In the genomic region with DNA sequence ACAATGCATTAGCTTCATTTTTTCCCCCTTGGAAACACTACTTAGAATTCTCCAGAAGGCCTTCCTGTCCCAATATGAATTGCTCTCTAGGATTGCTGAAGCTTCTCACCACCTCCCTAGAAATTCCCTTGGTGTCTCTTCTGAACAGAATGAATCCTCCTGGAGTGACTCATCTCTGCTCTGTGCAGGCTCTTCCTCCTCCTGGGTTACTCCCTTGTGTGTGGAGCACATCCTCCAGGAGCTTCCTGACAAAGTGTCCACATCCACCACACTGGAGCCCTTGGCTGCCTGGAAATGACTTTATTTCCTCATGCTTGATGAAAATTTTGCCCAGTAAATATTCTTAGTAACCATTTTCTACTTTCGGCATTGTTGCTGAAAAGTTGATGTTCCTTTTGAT, we compare ENCODE assay signal across 14 cellular contexts. TPM values are rescaled to one million over a fixed set of nuclear protein-coding genes. Genes with fewer than 3 reads are reported as not detected.
DNase-seq lines count a peak whose midpoint lies in the region; ATAC-seq, FAIRE-seq and TF ChIP-seq lines count a peak whose summit lies in the region.
"Had no signal": no experiment of that assay in that cellular context is flagged by ENCODE, and none has a peak within 500 bp of the region (broad histone marks: within the 10 kb centered on the region; RNA-seq: fewer than 3 reads in every experiment).

No MANE protein-coding gene starts in this region.

- H2AFZ ChIP-seq in endothelial cell of umbilical vein (ENCODE audit: low read depth, low read length) = peak overlapping the region; percentile 19

- H3K4me3 ChIP-seq in endothelial cell of umbilical vein (replicated peaks in 1 of 3; ENCODE audit: insufficient read depth in 1 of 3, low read depth in 1 of 3, low read length in 3 of 3) = peak overlapping the region in 1 of 3 experiments; percentile 27
- H3K4me3 ChIP-seq in mesendoderm (ENCODE audit: low read length) = no peak overlapping the region
- H3K4me3 ChIP-seq in Peyer's patch = no peak overlapping the region

- POLR2A ChIA-PET in endothelial cell of umbilical vein (lab: Charles Lee) = no interaction called here

- no peak overlapping the region for H2BK120ac ChIP-seq in mesendoderm (ENCODE audit: low read depth, low read length)

- H3K23ac ChIP-seq in mesendoderm (ENCODE audit: low read length) = no peak overlapping the region

- ATAC-seq in HG03378 (IDR thresholded peaks at IDR 0.05; ENCODE audit: unreplicated experiment) = no peak
- no peak for ATAC-seq in GM19455 (IDR thresholded peaks at IDR 0.05; ENCODE audit: unreplicated experiment)
- no peak for ATAC-seq in GM19397 (IDR thresholded peaks at IDR 0.05; ENCODE audit: unreplicated experiment)

- no peaks in the 10 kb centered on the region for H3K9me1 ChIP-seq in endothelial cell of umbilical vein (replicated peaks; ENCODE audit: control insufficient read depth, extremely low read depth, insufficient read depth, low read length)

- H3K4me1 ChIP-seq in endothelial cell of umbilical vein (ENCODE audit: control insufficient read depth, extremely low read depth, insufficient read depth, low read length) (peaks cover 13% of the 10 kb centered on the region), mesendoderm (ENCODE audit: control insufficient read depth, low read depth, low read length) (no peaks in the 10 kb centered on the region), Peyer's patch (peaks cover 0 to 3% (median 0%) of the 10 kb centered on the region in 4 donors)

- H3K27me3 ChIP-seq in endothelial cell of umbilical vein (ENCODE audit: control insufficient read depth in 2 of 2, insufficient read depth in 2 of 2, low read length in 2 of 2) (no peaks in the 10 kb centered on the region), mesendoderm (ENCODE audit: insufficient read depth, low read length, poor library complexity) (no peaks in the 10 kb centered on the region), Peyer's patch (no peaks in the 10 kb centered on the region)

- no peak overlapping the region for H2BK5ac ChIP-seq in mesendoderm (ENCODE audit: low read length)

- H3K9me3 ChIP-seq in endothelial cell of umbilical vein (replicated peaks; ENCODE audit: control insufficient read depth, insufficient read depth, low read length) (no peaks in the 10 kb centered on the region), Peyer's patch (no peaks in the 10 kb centered on the region)

- H3K36me3 ChIP-seq in endothelial cell of umbilical vein (ENCODE audit: control insufficient read depth in 2 of 2, extremely low read depth in 1 of 2, insufficient read depth in 2 of 2, low read length in 2 of 2) (no peaks in the 10 kb centered on the region), mesendoderm (ENCODE audit: control insufficient read depth, insufficient read depth, low read length) (no peaks in the 10 kb centered on the region), Peyer's patch (peaks cover 0 to 23% (median 0%) of the 10 kb centered on the region in 3 donors)

- no peak overlapping the region for H4K5ac ChIP-seq in mesendoderm (ENCODE audit: low read length)

- CTCF ChIA-PET in endothelial cell of umbilical vein (lab: Charles Lee) = interaction anchor here (0.9 to 1.7 kb wide), 4 partner anchors 12 to 118 kb away, joined by 3 to 10 read pairs (median 6); no protein-coding TSS in a partner anchor

- WGBS in mesendoderm (ENCODE audit: extremely low coverage, insufficient coverage, low lambda C conversion rate) = no CpG with 5 or more reads among the region's 1 CpG

- no peaks in the 10 kb centered on the region for H3K79me1 ChIP-seq in mesendoderm (ENCODE audit: low read length)

- peak overlapping the region; percentile 59 for H3K27ac ChIP-seq in endothelial cell of umbilical vein (ENCODE audit: insufficient read depth, low read depth, low read length)
- H3K27ac ChIP-seq in mesendoderm (ENCODE audit: low read depth, low read length) = no peak overlapping the region
- no peak overlapping the region for H3K27ac ChIP-seq in Peyer's patch

- peak; percentile 86 for FAIRE-seq in endothelial cell of umbilical vein (lab: Jason Lieb, UNC)

- no peak overlapping the region for H2BK15ac ChIP-seq in mesendoderm (replicated peaks; ENCODE audit: low read depth)

- no peak overlapping the region for H3K4ac ChIP-seq in mesendoderm (ENCODE audit: low read depth, low read length)

- H3K56ac ChIP-seq in mesendoderm (ENCODE audit: low read length) = no peak overlapping the region

- H3K79me2 ChIP-seq in endothelial cell of umbilical vein (ENCODE audit: control insufficient read depth, insufficient read depth, low read length) = no peaks in the 10 kb centered on the region
- H3K79me2 ChIP-seq in mesendoderm (ENCODE audit: control insufficient read depth, insufficient read depth, low read length) = no peaks in the 10 kb centered on the region

- intact Hi-C loops in endothelial cell of umbilical vein (cut with micrococcal nuclease) = loop anchor here (1.0 kb wide), 1 partner anchor 56 kb away; no protein-coding TSS in a partner anchor

- no peak overlapping the region for H4K8ac ChIP-seq in mesendoderm (ENCODE audit: low read depth, low read length)

- H4K20me1 ChIP-seq in endothelial cell of umbilical vein (replicated peaks; ENCODE audit: control insufficient read depth, extremely low read depth, insufficient read depth, low read length) = no peaks in the 10 kb centered on the region

- TF ChIP-seq CTCF in endothelial cell of umbilical vein (IDR thresholded peaks at IDR 0.05; ENCODE audit: extremely low read depth in 1 of 2, insufficient read depth in 1 of 2, low read depth in 1 of 2, low read length in 2 of 2) (no peak), Peyer's patch (IDR thresholded peaks at IDR 0.05) (no peak)

- dilution Hi-C loops in endothelial cell of umbilical vein (cut with MboI; ENCODE audit: extremely low pct_ligation_motif_present, low sequenced_read_pairs) = no loop called here

- no peak overlapping the region for H2AK5ac ChIP-seq in mesendoderm (ENCODE audit: low read length)

- H3K4me2 ChIP-seq in endothelial cell of umbilical vein (ENCODE audit: insufficient read depth, low read length) (peak overlapping the region; percentile 85), mesendoderm (ENCODE audit: low read length) (no peak overlapping the region)

- no peak overlapping the region for H3K18ac ChIP-seq in mesendoderm (ENCODE audit: low read length)

- TF ChIP-seq POLR2A in endothelial cell of umbilical vein (IDR thresholded peaks at IDR 0.05; ENCODE audit: low read depth, low read length) (no peak), Peyer's patch (IDR thresholded peaks at IDR 0.05) (no peak)

- H3K9ac ChIP-seq in endothelial cell of umbilical vein (replicated peaks; ENCODE audit: extremely low read depth, insufficient read depth, low read length) (no peak overlapping the region), mesendoderm (ENCODE audit: low read length) (no peak overlapping the region)

- no TSS peak for BruUV-seq in endothelial cell of umbilical vein (replicated peaks; lab: Mats Ljungman, UMichigan)

- DNase-seq in AG08395 (ENCODE audit: low spot score) = peak; percentile 93
- DNase-seq in LHCN-M2 (ENCODE audit: low read depth) = peak; percentile 81
- peak; percentile 69 for DNase-seq in endothelial cell of umbilical vein (ENCODE audit: low read depth, low spot score)
- peak; percentile 50 for DNase-seq in mesendoderm
- DNase-seq in Peyer's patch = no peak
- DNase-seq: COR-L47; left cardiac atrium; NCI-H446 treated with DMSO at 0.1 percent for 48 hours; stimulated activated CD4-positive, alpha-beta T cell treated with anti-CD3 and anti-CD28 coated beads, Interleukin-12 subunit alpha, Interleukin-12 subunit beta, amount 100 ng/mL, for 4 hours; stimulated activated naive CD4-positive, alpha-beta T cell treated with Interleukin-2 at 50 U/mL for 16 hours; T-helper 9 cell had no signal

TF ChIP-seq in endothelial cell of umbilical vein, 7 proteins besides CTCF, POLR2A, EP300 and RAD21:
- TF ChIP-seq POLR2AphosphoS5 (IDR thresholded peaks at IDR 0.05; ENCODE audit: insufficient read depth, low read depth, low read length) (peak; percentile 23), JUN (IDR thresholded peaks at IDR 0.05; ENCODE audit: borderline replicate concordance, insufficient read depth, insufficient read length, low read depth) (peak; percentile 33), FOS (IDR thresholded peaks at IDR 0.05; ENCODE audit: borderline replicate concordance, insufficient read depth, low read length) (peak; percentile 92)
- TF ChIP-seq, protein P1, sequence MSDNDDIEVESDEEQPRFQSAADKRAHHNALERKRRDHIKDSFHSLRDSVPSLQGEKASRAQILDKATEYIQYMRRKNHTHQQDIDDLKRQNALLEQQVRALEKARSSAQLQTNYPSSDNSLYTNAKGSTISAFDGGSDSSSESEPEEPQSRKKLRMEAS (IDR thresholded peaks at IDR 0.05; ENCODE audit: insufficient read depth, insufficient read length) = no peak

RNA-seq across cellular contexts. Expression of a gene that starts 54.4 kb away (rescaled TPM):
- 1.9 and 6.1 TPM in 2 replicates for total RNA-seq in LHCN-M2 (2014; rRNA removed)
- polyA plus RNA-seq in LHCN-M2 (2012) = 18.2 TPM
- 21.8 and 24.3 TPM in 2 replicates for total RNA-seq in endothelial cell of umbilical vein
- 26.0 and 28.9 TPM in 2 replicates for polyA plus RNA-seq in endothelial cell of umbilical vein
- polyA plus RNA-seq in endothelial cell of umbilical vein (2011; cell fraction: cytosol; rRNA removed) = 31.7 and 34.2 TPM in 2 replicates
- 20.3 and 26.1 TPM in 2 replicates for polyA plus RNA-seq in endothelial cell of umbilical vein (2011; cell fraction: nucleus; rRNA removed)
- polyA plus RNA-seq in endothelial cell of umbilical vein (2012) = 16.7 and 16.8 TPM in 2 replicates
- 20.6 and 23.1 TPM in 2 replicates for polyA minus RNA-seq in endothelial cell of umbilical vein
- polyA minus RNA-seq in endothelial cell of umbilical vein (2011; cell fraction: cytosol; rRNA and poly(A)+ RNA removed) = 6.2 TPM
- polyA minus RNA-seq in endothelial cell of umbilical vein (2011; cell fraction: nucleus; rRNA and poly(A)+ RNA removed) = 16.6 and 16.8 TPM in 2 replicates
- polyA plus RNA-seq in mesendoderm (2013, experiment 1 of 2) = 11.2 TPM
- polyA plus RNA-seq in mesendoderm (2013, experiment 2 of 2) = 11.8 TPM
- total RNA-seq in Peyer's patch = 10 to 100 TPM; 12.8 to 58.6 (median 26.2) TPM

Comparison
In these comparisons a context has a peak if more than half of its experiments do, and no peak if none do; other contexts are left out.
1. DNase-seq: peak in AG08395 (single experiment), LHCN-M2 (single experiment), endothelial cell of umbilical vein (single experiment) and mesendoderm (single experiment); none in Peyer's patch (0 of 3).